ENCODE assay signal across 13 cellular contexts in the genomic region with DNA sequence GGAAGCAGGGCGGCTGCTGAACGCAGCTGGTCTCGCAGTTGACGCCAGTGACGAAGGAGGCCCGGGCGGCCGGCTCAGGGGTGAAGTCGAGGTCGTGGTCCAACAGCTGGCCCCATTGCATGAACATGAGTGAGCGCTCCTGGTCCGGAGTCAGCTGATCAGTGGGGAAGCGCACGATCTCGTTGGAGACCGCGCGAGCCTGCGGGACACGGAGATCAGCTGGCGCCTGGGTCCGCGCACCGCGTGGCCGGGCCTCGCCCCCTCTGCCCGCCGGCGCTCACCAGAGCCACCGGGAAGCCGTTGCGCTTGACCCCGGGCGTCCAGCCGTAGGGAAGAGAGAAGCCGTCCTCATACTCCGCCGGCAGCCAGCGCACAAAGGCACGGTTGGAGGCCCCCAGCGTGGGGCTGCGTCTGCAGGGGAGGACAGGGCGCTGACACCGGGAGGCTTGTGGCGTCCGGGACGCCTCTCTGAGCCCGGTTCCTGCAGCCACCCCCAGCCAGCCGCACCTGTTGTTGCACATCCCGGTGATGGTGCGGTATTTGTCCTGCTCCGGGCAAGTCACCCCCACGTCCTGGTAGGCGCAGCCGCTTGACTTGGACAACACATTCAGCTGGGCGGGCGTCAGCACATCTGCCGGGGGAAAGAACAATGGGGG. TPM values are rescaled to one million over a fixed set of nuclear protein-coding genes. Genes with fewer than 3 reads are reported as not detected.
A peak's percentile ranks its signal among the peaks of the same experiment; 100 is the strongest.
DNase-seq lines count a peak whose midpoint lies in the region; ATAC-seq and TF ChIP-seq lines count a peak whose summit lies in the region.
"Had no signal": no experiment of that assay in that cellular context is flagged by ENCODE, and none has a peak within 500 bp of the region (broad histone marks: within the 10 kb centered on the region; RNA-seq: fewer than 3 reads in every experiment).

No MANE protein-coding gene starts in this region.

- H3K27ac ChIP-seq in naive thymus-derived CD4-positive, alpha-beta T cell (ENCODE audit: low read depth, low read length): no peak overlapping the region
- H3K27ac ChIP-seq: C4-2B, cardiac muscle cell had no signal

- H3K27me3 ChIP-seq in naive thymus-derived CD4-positive, alpha-beta T cell (ENCODE audit: control insufficient read depth in 2 of 2, insufficient read depth in 2 of 2, low read length in 2 of 2): no peaks in the 10 kb centered on the region
- H3K27me3 ChIP-seq: cardiac muscle cell had no signal

- H3K4me3 ChIP-seq in AG10803 (ENCODE audit: low read length) (no peak overlapping the region), fibroblast of the aortic adventitia (ENCODE audit: low read depth, low read length) (no peak overlapping the region)
- no peak overlapping the region for H3K4me3 ChIP-seq in naive thymus-derived CD4-positive, alpha-beta T cell (ENCODE audit: low read length)
- H3K4me3 ChIP-seq: cardiac muscle cell, GM12878 had no signal

- peak overlapping the region in 3 of 10 donors; percentile 5 to 56 (median 23) for H3K4me3 Mint-ChIP-seq in naive thymus-derived CD4-positive, alpha-beta T cell
- H3K4me3 Mint-ChIP-seq in T-helper 2 cell treated with Interferon-gamma antibody and Interleukin-4, amounts not matched to agents 5 μg/mL and 100 μg/mL, for 36 hours: no peak overlapping the region
- H3K4me3 Mint-ChIP-seq: activated CD4-positive, alpha-beta T cell treated with anti-CD3 and anti-CD28 coated beads, Interleukin-2, amount 10 ng/mL, durations not matched to agents 24 days and 14 days had no signal

- peak; percentile 70 for ATAC-seq in naive thymus-derived CD4-positive, alpha-beta T cell
- no peak for ATAC-seq in GM21786 (IDR thresholded peaks at IDR 0.05; ENCODE audit: unreplicated experiment)
- ATAC-seq: GM12878 had no signal

- H3K9me3 ChIP-seq in naive thymus-derived CD4-positive, alpha-beta T cell (ENCODE audit: control insufficient read depth in 2 of 3, low read length in 3 of 3): no peaks in the 10 kb centered on the region

- no peaks in the 10 kb centered on the region for H3K36me3 Mint-ChIP-seq in naive thymus-derived CD4-positive, alpha-beta T cell
- H3K36me3 Mint-ChIP-seq in T-helper 2 cell treated with Interferon-gamma antibody and Interleukin-4, amounts not matched to agents 5 μg/mL and 100 μg/mL, for 36 hours (ENCODE audit: low read depth): no peaks in the 10 kb centered on the region

- DNase-seq in AG10803 (ENCODE audit: low read depth) (peak; percentile 16), NCI-H69 (lab: John Stamatoyannopoulos, UW) (peak; percentile 66), fibroblast of the aortic adventitia (ENCODE audit: low read depth) (peak; percentile 10), NCI-H2196 treated with DMSO at 0.1 percent for 48 hours (lab: John Stamatoyannopoulos, UW; ENCODE audit: unreplicated experiment) (no peak), T1000 (lab: John Stamatoyannopoulos, UW) (no peak)
- DNase-seq in naive thymus-derived CD4-positive, alpha-beta T cell: no peak
- DNase-seq in T-helper 2 cell treated with Interferon-gamma antibody and Interleukin-4, amounts not matched to agents 5 μg/mL and 100 μg/mL, for 36 hours (ENCODE audit: low spot score): no peak
- DNase-seq: NCI-H1105 had no signal

- H3K27ac Mint-ChIP-seq in naive thymus-derived CD4-positive, alpha-beta T cell: no peak overlapping the region
- H3K27ac Mint-ChIP-seq in T-helper 2 cell treated with Interferon-gamma antibody and Interleukin-4, amounts not matched to agents 5 μg/mL and 100 μg/mL, for 36 hours: no peak overlapping the region
- H3K27ac Mint-ChIP-seq: activated CD4-positive, alpha-beta T cell treated with anti-CD3 and anti-CD28 coated beads, Interleukin-2, amount 10 ng/mL, durations not matched to agents 24 days and 14 days had no signal

- TF ChIP-seq CTCF in AG10803 (conservative IDR thresholded peaks at IDR 0.05; ENCODE audit: low read length): no peak
- no peak for TF ChIP-seq CTCF in fibroblast of the aortic adventitia (IDR thresholded peaks at IDR 0.05; ENCODE audit: insufficient read depth, low read length)

- no peaks in the 10 kb centered on the region for H3K36me3 ChIP-seq in naive thymus-derived CD4-positive, alpha-beta T cell (ENCODE audit: control insufficient read depth in 2 of 3, insufficient read depth in 3 of 3, low read length in 3 of 3)
- H3K36me3 ChIP-seq: cardiac muscle cell had no signal

- H3K27me3 Mint-ChIP-seq in naive thymus-derived CD4-positive, alpha-beta T cell: peaks cover 0 to 32% (median 23%) of the 10 kb centered on the region in 5 donors
- H3K27me3 Mint-ChIP-seq in T-helper 2 cell treated with Interferon-gamma antibody and Interleukin-4, amounts not matched to agents 5 μg/mL and 100 μg/mL, for 36 hours (ENCODE audit: low read depth): peaks cover 34% of the 10 kb centered on the region

- intact Hi-C loops in naive thymus-derived CD4-positive, alpha-beta T cell (cut with micrococcal nuclease): no loop called here

- no peaks in the 10 kb centered on the region for H3K9me3 Mint-ChIP-seq in naive thymus-derived CD4-positive, alpha-beta T cell
- no peaks in the 10 kb centered on the region for H3K9me3 Mint-ChIP-seq in T-helper 2 cell treated with Interferon-gamma antibody and Interleukin-4, amounts not matched to agents 5 μg/mL and 100 μg/mL, for 36 hours
- H3K9me3 Mint-ChIP-seq: activated CD4-positive, alpha-beta T cell treated with anti-CD3 and anti-CD28 coated beads, Interleukin-2, amount 10 ng/mL, durations not matched to agents 24 days and 14 days had no signal

- no peaks in the 10 kb centered on the region for H3K4me1 ChIP-seq in naive thymus-derived CD4-positive, alpha-beta T cell (ENCODE audit: control insufficient read depth in 2 of 2, insufficient read depth in 2 of 2, low read length in 2 of 2)

- peaks cover 0 to 11% (median 5%) of the 10 kb centered on the region in 7 donors for H3K4me1 Mint-ChIP-seq in naive thymus-derived CD4-positive, alpha-beta T cell
- peaks cover 3% of the 10 kb centered on the region for H3K4me1 Mint-ChIP-seq in T-helper 2 cell treated with Interferon-gamma antibody and Interleukin-4, amounts not matched to agents 5 μg/mL and 100 μg/mL, for 36 hours (ENCODE audit: low read depth)
- H3K4me1 Mint-ChIP-seq: activated CD4-positive, alpha-beta T cell treated with anti-CD3 and anti-CD28 coated beads, Interleukin-2, amount 10 ng/mL, durations not matched to agents 24 days and 14 days had no signal

- CTCF ChIA-PET in naive thymus-derived CD4-positive, alpha-beta T cell (lab: Charles Lee): no interaction called here

- POLR2A ChIA-PET in naive thymus-derived CD4-positive, alpha-beta T cell (lab: Charles Lee): no interaction called here

RNA-seq across cellular contexts. Expression of a gene that starts 1.6 kb away (rescaled TPM):
- total RNA-seq in fibroblast of the aortic adventitia (ENCODE audit: low replicate concordance): 0.09 TPM in 1 of 2 replicates, not detected in the other
- total RNA-seq in naive thymus-derived CD4-positive, alpha-beta T cell: 1 to 10 TPM in 1 of 5 experiments, under 1 TPM in 1, not detected in 3; 0.32 to 7.3 TPM
- not detected for polyA plus RNA-seq in naive thymus-derived CD4-positive, alpha-beta T cell
- total RNA-seq: activated CD4-positive, alpha-beta T cell treated with anti-CD3 and anti-CD28 coated beads, Interleukin-2, amount 10 ng/mL, durations not matched to agents 24 days and 14 days; cardiac muscle cell had no signal
- polyA plus RNA-seq: cardiac muscle cell had no signal

RNA-seq across cellular contexts. Expression of a gene that starts 40.8 kb away (rescaled TPM):
- not detected in 2 replicates for total RNA-seq in fibroblast of the aortic adventitia (ENCODE audit: low replicate concordance)
- total RNA-seq in naive thymus-derived CD4-positive, alpha-beta T cell: under 1 TPM in 2 of 5 experiments, not detected in 3; 0.13 to 0.15 TPM
- polyA plus RNA-seq in naive thymus-derived CD4-positive, alpha-beta T cell: not detected
- total RNA-seq: activated CD4-positive, alpha-beta T cell treated with anti-CD3 and anti-CD28 coated beads, Interleukin-2, amount 10 ng/mL, durations not matched to agents 24 days and 14 days; cardiac muscle cell; GM12878 had no signal
- polyA plus RNA-seq: cardiac muscle cell had no signal

RNA-seq across cellular contexts. Expression of a gene that starts 49.5 kb away (rescaled TPM):
- 0.18 and 1.1 TPM in 2 replicates for total RNA-seq in fibroblast of the aortic adventitia (ENCODE audit: low replicate concordance)
- total RNA-seq in naive thymus-derived CD4-positive, alpha-beta T cell: 10 to 100 TPM; 11.2 to 62.5 (median 20.5) TPM
- 1 to 10 TPM in 1 of 2 donors, under 1 TPM in 1; 0.20 to 1.5 TPM for polyA plus RNA-seq in naive thymus-derived CD4-positive, alpha-beta T cell

Comparison
In these comparisons a context has a peak if more than half of its experiments do, and no peak if none do; other contexts are left out.
1. DNase-seq: peak in AG10803 (single experiment), NCI-H69 (single experiment) and fibroblast of the aortic adventitia (single experiment); none in naive thymus-derived CD4-positive, alpha-beta T cell (0 of 9), T-helper 2 cell treated with Interferon-gamma antibody and Interleukin-4, amounts not matched to agents 5 μg/mL and 100 μg/mL, for 36 hours (single experiment), NCI-H2196 treated with DMSO at 0.1 percent for 48 hours (single experiment) and T1000 (single experiment).